Comparison of ENCODE assay signal across 2 cellular contexts in the genomic region with DNA sequence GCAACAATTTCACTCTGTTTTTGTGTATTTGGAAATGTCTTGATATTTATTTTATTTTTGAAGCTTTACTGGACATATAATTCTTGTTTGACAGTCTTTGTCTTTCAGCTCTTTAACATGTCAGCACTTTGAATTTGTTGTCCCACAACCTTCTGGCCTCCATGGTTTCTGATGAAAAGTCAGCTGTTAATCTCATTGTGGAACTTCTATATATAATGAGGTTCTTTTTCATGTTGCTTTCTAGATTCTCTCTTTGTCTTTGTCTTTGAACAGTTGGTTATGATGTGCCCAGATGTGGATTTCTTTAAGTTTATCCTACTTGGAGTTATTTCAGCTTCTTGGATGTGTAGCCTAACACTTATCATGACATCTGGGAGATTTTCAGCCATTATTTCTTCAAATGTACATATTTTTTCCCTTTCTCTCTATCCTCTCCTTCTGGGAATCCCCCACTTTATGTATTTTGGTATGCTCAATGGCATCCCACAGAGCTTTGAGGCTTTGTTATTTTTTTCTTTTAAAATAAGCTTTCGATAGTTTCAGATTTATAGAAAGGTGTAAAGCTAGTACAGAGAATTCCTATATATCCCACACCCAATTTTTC.
TF ChIP-seq lines count a peak whose summit lies in the region.

No MANE protein-coding gene starts in this region.

TF ChIP-seq in HCT116, 20 proteins besides CTCF, POLR2A, EP300 and RAD21:
- TF ChIP-seq SP1 (IDR thresholded peaks at IDR 0.05; ENCODE audit: low read depth) = no peak
- no peak for TF ChIP-seq JUND (IDR thresholded peaks at IDR 0.05)
- TF ChIP-seq SIN3A (IDR thresholded peaks at IDR 0.05; ENCODE audit: low read depth) = no peak
- peak; percentile 8 for TF ChIP-seq YY1 (IDR thresholded peaks at IDR 0.05; ENCODE audit: extremely low read depth, insufficient replicate concordance, low read depth, low read length)
- TF ChIP-seq CBX3 (IDR thresholded peaks at IDR 0.05; ENCODE audit: low read depth) = peak; percentile 93
- TF ChIP-seq REST (IDR thresholded peaks at IDR 0.05; ENCODE audit: low read depth) = no peak
- TF ChIP-seq TCF7L2 (IDR thresholded peaks at IDR 0.05; ENCODE audit: borderline replicate concordance, extremely low read depth, insufficient read depth, insufficient read length) = no peak

TF ChIP-seq in K562, 482 proteins besides CTCF, POLR2A, EP300 and RAD21:
- no peak for TF ChIP-seq HMG20A (CRISPR knock-in tag; conservative IDR thresholded peaks at IDR 0.05)
- TF ChIP-seq C11orf30 (IDR thresholded peaks at IDR 0.05; ENCODE audit: low read depth) = 0 out of 2 replicates have a peak, but pooled peaks have one; percentile 8
- TF ChIP-seq ZSCAN32 (CRISPR knock-in tag; IDR thresholded peaks at IDR 0.05) = no peak
- TF ChIP-seq ZC3H8 (IDR thresholded peaks at IDR 0.05) = no peak
- TF ChIP-seq ELK3 (CRISPR knock-in tag; IDR thresholded peaks at IDR 0.05) = no peak
- no peak for TF ChIP-seq KDM5B (IDR thresholded peaks at IDR 0.05; ENCODE audit: insufficient replicate concordance, low read depth, low read length)
- no peak for TF ChIP-seq ESRRB (CRISPR knock-in tag; IDR thresholded peaks at IDR 0.05; ENCODE audit: borderline replicate concordance)
- TF ChIP-seq TRIM28 (IDR thresholded peaks at IDR 0.05) = peak; percentile 98
- TF ChIP-seq CBX5 (IDR thresholded peaks at IDR 0.05; ENCODE audit: borderline replicate concordance, low read depth) = peak; percentile 95
- TF ChIP-seq HMG20B (CRISPR knock-in tag; IDR thresholded peaks at IDR 0.05) = no peak
- TF ChIP-seq ARID4B (CRISPR knock-in tag; IDR thresholded peaks at IDR 0.05) = no peak
- 0 out of 2 replicates have a peak, but pooled peaks have one; percentile 32 for TF ChIP-seq ZNF280B (CRISPR knock-in tag; IDR thresholded peaks at IDR 0.05)
- no peak for TF ChIP-seq MCM3 (IDR thresholded peaks at IDR 0.05)
- peak in 1 of 2 experiments; percentile 98; a peak in 2 of 3 replicates for TF ChIP-seq CBX3 (IDR thresholded peaks at IDR 0.05; ENCODE audit: borderline replicate concordance in 1 of 2, low read length in 2 of 2)
- TF ChIP-seq CUX1 (CRISPR knock-in tag; IDR thresholded peaks at IDR 0.05) = no peak
- TF ChIP-seq TAF15 (IDR thresholded peaks at IDR 0.05; ENCODE audit: low read depth, low read length) = no peak
- peak; percentile 10; the same call in 1 of the 2 replicates for TF ChIP-seq ZNF316 (IDR thresholded peaks at IDR 0.05)
- peak in 1 of 2 experiments; percentile 71; a peak in 2 of 4 replicates for TF ChIP-seq TRIM24 (IDR thresholded peaks at IDR 0.05)
- TF ChIP-seq CHCHD3 (CRISPR knock-in tag; IDR thresholded peaks at IDR 0.05) = no peak
- TF ChIP-seq ATF4 (CRISPR knock-in tag; IDR thresholded peaks at IDR 0.05) = no peak
- 0 out of 2 replicates have a peak, but pooled peaks have one; percentile 24 for TF ChIP-seq CBX1 (IDR thresholded peaks at IDR 0.05; ENCODE audit: low read depth)
- no peak for TF ChIP-seq HDAC6 (IDR thresholded peaks at IDR 0.05; ENCODE audit: low read depth, low read length)
- no peak for TF ChIP-seq TEAD4 (IDR thresholded peaks at IDR 0.05; ENCODE audit: low read length)
- no peak for TF ChIP-seq TEAD4 (CRISPR knock-in tag; IDR thresholded peaks at IDR 0.05; ENCODE audit: borderline replicate concordance)
- no peak for TF ChIP-seq BRF2 (IDR thresholded peaks at IDR 0.05; ENCODE audit: borderline replicate concordance, insufficient read depth, insufficient read length)
- no peak for TF ChIP-seq BCOR (IDR thresholded peaks at IDR 0.05)
- no peak for TF ChIP-seq ADNP (tag; IDR thresholded peaks at IDR 0.05)
- TF ChIP-seq DACH1 (IDR thresholded peaks at IDR 0.05; ENCODE audit: partially characterized antibody) = peak; percentile 29
- TF ChIP-seq ZNF280A (IDR thresholded peaks at IDR 0.05; ENCODE audit: low read depth, partially characterized antibody) = peak; percentile 58
- TF ChIP-seq DMBX1 (CRISPR knock-in tag; IDR thresholded peaks at IDR 0.05; ENCODE audit: borderline replicate concordance) = no peak
- TF ChIP-seq, protein P1, sequence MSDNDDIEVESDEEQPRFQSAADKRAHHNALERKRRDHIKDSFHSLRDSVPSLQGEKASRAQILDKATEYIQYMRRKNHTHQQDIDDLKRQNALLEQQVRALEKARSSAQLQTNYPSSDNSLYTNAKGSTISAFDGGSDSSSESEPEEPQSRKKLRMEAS (CRISPR knock-in tag; IDR thresholded peaks at IDR 0.05) = no peak
TF ChIP-seq in K562: peak in this region for 10.
